Comparison of ENCODE assay signal across 13 cellular contexts in genomic region chr19:14385492-14385891, GRCh38. TPM values are rescaled to one million over a fixed set of nuclear protein-coding genes. Genes with fewer than 3 reads are reported as not detected.
DNase-seq lines count a peak whose midpoint lies in the region; ATAC-seq and TF ChIP-seq lines count a peak whose summit lies in the region.
"Had no signal": no experiment of that assay in that cellular context is flagged by ENCODE, and none has a peak within 500 bp of the region (broad histone marks: within the 10 kb centered on the region; RNA-seq: fewer than 3 reads in every experiment).

No MANE protein-coding gene starts in this region.

- H3K9me3 ChIP-seq in OCI-LY3 (ENCODE audit: insufficient read depth, low read length): no peaks in the 10 kb centered on the region
- H3K9me3 ChIP-seq in colonic mucosa: no peaks in the 10 kb centered on the region
- no peaks in the 10 kb centered on the region for H3K9me3 ChIP-seq in ovary
- H3K9me3 ChIP-seq: MG63, SJCRH30 had no signal

- peak overlapping the region; percentile 77 to 82 for H3K4me3 Mint-ChIP-seq in stimulated activated naive B cell treated with anti-CD40 and anti-IgM and Interleukin-4, amounts not matched to agents 10 μg/mL and 1 μg/mL and 100 μg/mL, for 72 hours

- TF ChIP-seq CTCF in OCI-LY3 (IDR thresholded peaks at IDR 0.05; ENCODE audit: low read depth, low read length): no peak
- TF ChIP-seq CTCF in colonic mucosa (IDR thresholded peaks at IDR 0.05): no peak
- no peak for TF ChIP-seq CTCF in ovary (IDR thresholded peaks at IDR 0.05)

- intact Hi-C loops in colonic mucosa (cut with DNase I): no loop called here
- intact Hi-C loops in ovary (cut with DNase I): no loop called here
- intact Hi-C loops in left ventricle myocardium superior (cut with micrococcal nuclease): no loop called here

- H3K79me2 ChIP-seq in OCI-LY3 (ENCODE audit: low read length): peaks cover 60% of the 10 kb centered on the region

- DNase-seq in D341Med (ENCODE audit: low spot score) (peak; percentile 13), colonic mucosa (no peak), NCI-H82 treated with DMSO at 0.1 percent for 48 hours (lab: John Stamatoyannopoulos, UW; ENCODE audit: unreplicated experiment) (no peak), ovary (no peak), left ventricle myocardium superior (no peak)
- DNase-seq in stimulated activated naive B cell treated with anti-CD40 and anti-IgM and Interleukin-4, amounts not matched to agents 10 μg/mL and 1 μg/mL and 100 μg/mL, for 72 hours: no peak
- DNase-seq: DMS53, GM23248, left colon, MG63, SJCRH30 had no signal

- H3K36me3 Mint-ChIP-seq in stimulated activated naive B cell treated with anti-CD40 and anti-IgM and Interleukin-4, amounts not matched to agents 10 μg/mL and 1 μg/mL and 100 μg/mL, for 72 hours: peaks cover 14 to 32% of the 10 kb centered on the region in 2 donors

- no peak for ATAC-seq in stimulated activated naive B cell treated with anti-CD40 and anti-IgM and Interleukin-4, amounts not matched to agents 10 μg/mL and 1 μg/mL and 100 μg/mL, for 72 hours (replicated peaks)
- ATAC-seq in HG03521 (IDR thresholded peaks at IDR 0.05; ENCODE audit: unreplicated experiment) (no peak), left ventricle myocardium superior (no peak)
- ATAC-seq: left colon had no signal

- H3K4me3 ChIP-seq in OCI-LY3 (ENCODE audit: low read length) (peak overlapping the region; percentile 52), colonic mucosa (no peak overlapping the region), ovary (no peak overlapping the region)
- H3K4me3 ChIP-seq: MG63, SJCRH30 had no signal

- no peaks in the 10 kb centered on the region for H3K27me3 Mint-ChIP-seq in stimulated activated naive B cell treated with anti-CD40 and anti-IgM and Interleukin-4, amounts not matched to agents 10 μg/mL and 1 μg/mL and 100 μg/mL, for 72 hours

- H3K4me2 ChIP-seq in OCI-LY3 (ENCODE audit: low read length): peak overlapping the region; percentile 98

- H3K9ac ChIP-seq in OCI-LY3 (ENCODE audit: low read length) (peak overlapping the region; percentile 49), colonic mucosa (ENCODE audit: low read depth in 2 of 2, low read length in 2 of 2) (peak overlapping the region in 1 of 2 donors; percentile 3)

- TF ChIP-seq POLR2A in ovary (IDR thresholded peaks at IDR 0.05): no peak

- 81 to 86% (median 82%) methylated on average over 11 of the region's 11 CpGs for WGBS in ovary, 3 donors

- 0 out of 2 replicates have a peak, but pooled peaks cover 1% of the 10 kb centered on the region for H4K20me1 ChIP-seq in OCI-LY3 (ENCODE audit: insufficient read depth, low read length)

- peaks cover 49% of the 10 kb centered on the region for H3K4me1 ChIP-seq in OCI-LY3 (ENCODE audit: low read length)
- H3K4me1 ChIP-seq in colonic mucosa: peaks cover 7% of the 10 kb centered on the region
- peaks cover 5% of the 10 kb centered on the region for H3K4me1 ChIP-seq in ovary (ENCODE audit: insufficient read depth)

- H3K4me1 Mint-ChIP-seq in stimulated activated naive B cell treated with anti-CD40 and anti-IgM and Interleukin-4, amounts not matched to agents 10 μg/mL and 1 μg/mL and 100 μg/mL, for 72 hours: peaks cover 25 to 44% of the 10 kb centered on the region in 2 donors

- TF ChIP-seq EP300 in ovary (IDR thresholded peaks at IDR 0.05): no peak

- no peaks in the 10 kb centered on the region for H3K9me3 Mint-ChIP-seq in stimulated activated naive B cell treated with anti-CD40 and anti-IgM and Interleukin-4, amounts not matched to agents 10 μg/mL and 1 μg/mL and 100 μg/mL, for 72 hours

- H3K27me3 ChIP-seq in OCI-LY3 (ENCODE audit: low read depth, low read length): no peaks in the 10 kb centered on the region
- H3K27me3 ChIP-seq in colonic mucosa: no peaks in the 10 kb centered on the region
- no peaks in the 10 kb centered on the region for H3K27me3 ChIP-seq in ovary
- H3K27me3 ChIP-seq: MG63, SJCRH30 had no signal

- H3K27ac Mint-ChIP-seq in stimulated activated naive B cell treated with anti-CD40 and anti-IgM and Interleukin-4, amounts not matched to agents 10 μg/mL and 1 μg/mL and 100 μg/mL, for 72 hours: peak overlapping the region; percentile 87

- peak overlapping the region; percentile 95 for H3K27ac ChIP-seq in OCI-LY3 (ENCODE audit: low read length)
- peak overlapping the region; percentile 92 for H3K27ac ChIP-seq in colonic mucosa
- H3K27ac ChIP-seq in ovary: no peak overlapping the region
- H3K27ac ChIP-seq: SJCRH30 had no signal

- H3K36me3 ChIP-seq in OCI-LY3 (replicated peaks; ENCODE audit: low read depth, low read length): peaks cover 4% of the 10 kb centered on the region
- H3K36me3 ChIP-seq in colonic mucosa: no peaks in the 10 kb centered on the region
- H3K36me3 ChIP-seq in ovary: no peaks in the 10 kb centered on the region
- H3K36me3 ChIP-seq: SJCRH30 had no signal

- no peak overlapping the region for H2AFZ ChIP-seq in OCI-LY3 (ENCODE audit: low read depth, low read length)

RNA-seq across cellular contexts. Expression of gene ADGRE5, which starts 4.2 kb away (rescaled TPM):
- 100 to 1,000 TPM; 133 to 175 TPM for total RNA-seq in colonic mucosa
- 10 to 100 TPM in 5 of 7 donors, 1 to 10 TPM in 2; 5.0 to 41.6 (median 25.6) TPM for total RNA-seq in ovary
- 10 to 100 TPM in 1 of 2 donors, 1 to 10 TPM in 1; 8.3 to 26.3 TPM for polyA plus RNA-seq in ovary
- total RNA-seq in left ventricle myocardium superior: 39.5 TPM

RNA-seq across cellular contexts. Expression of gene DDX39A, which starts 33.6 kb away (rescaled TPM):
- total RNA-seq in colonic mucosa (100 to 1,000 TPM in 1 of 2 donors, 10 to 100 TPM in 1; 55.2 to 160 TPM), ovary (10 to 100 TPM; 23.8 to 48.4 (median 31.8) TPM), left ventricle myocardium superior (32.4 TPM)
- 10 to 100 TPM in 1 of 2 donors, 1 to 10 TPM in 1; 7.9 to 42.5 TPM for polyA plus RNA-seq in ovary

RNA-seq across cellular contexts. Expression of gene PKN1, which starts 47.6 kb away (rescaled TPM):
- total RNA-seq in colonic mucosa (10 to 100 TPM; 35.9 to 37.5 TPM), ovary (100 to 1,000 TPM in 1 of 7 donors, 10 to 100 TPM in 6; 42.3 to 128 (median 76.6) TPM), left ventricle myocardium superior (162 TPM)
- 10 to 100 TPM; 16.6 to 53.9 TPM for polyA plus RNA-seq in ovary

Comparison
In these comparisons a context has a peak if more than half of its experiments do, and no peak if none do; other contexts are left out.
1. H3K27ac ChIP-seq: peak in OCI-LY3 (single experiment) and colonic mucosa (single experiment); none in ovary (0 of 2).